1 cellular context compared by ENCODE assay signal in genomic region chr2:170745263-170745662, GRCh38.
TF ChIP-seq lines count a peak whose summit lies in the region.

No MANE protein-coding gene starts in this region.

TF ChIP-seq in K562, 482 proteins besides CTCF, POLR2A, EP300 and RAD21:
- TF ChIP-seq POLR3A (IDR thresholded peaks at IDR 0.05; ENCODE audit: borderline replicate concordance, extremely low read depth, insufficient read depth, insufficient read length) (no peak), C11orf30 (IDR thresholded peaks at IDR 0.05; ENCODE audit: low read depth) (peak; percentile 53), ZNF316 (IDR thresholded peaks at IDR 0.05) (peak; percentile 72), STAG1 (CRISPR knock-in tag; IDR thresholded peaks at IDR 0.05; ENCODE audit: borderline replicate concordance) (no peak), MAFF (IDR thresholded peaks at IDR 0.05; ENCODE audit: low read length) (0 out of 2 replicates have a peak, but pooled peaks have one; percentile 2), FOXK2 (conservative IDR thresholded peaks at IDR 0.05 in 1 of 2, IDR thresholded peaks at IDR 0.05 in 1 of 2; ENCODE audit: low read depth in 2 of 2) (no peak), ZNF324 (CRISPR knock-in tag; IDR thresholded peaks at IDR 0.05) (no peak)
